In genomic region chr18:70453058-70453775, GRCh38 we compare ENCODE assay signal across 1 cellular context.
TF ChIP-seq lines count a peak whose summit lies in the region.

No MANE protein-coding gene starts in this region.

TF ChIP-seq in IMR-90, 13 proteins besides CTCF, POLR2A, EP300 and RAD21:
- TF ChIP-seq CEBPB (IDR thresholded peaks at IDR 0.05; ENCODE audit: low read depth, low read length): peak; percentile 95
- TF ChIP-seq FOS (IDR thresholded peaks at IDR 0.05; ENCODE audit: low read depth, low read length): no peak
- no peak for TF ChIP-seq MAFK (IDR thresholded peaks at IDR 0.05; ENCODE audit: low read depth, low read length)
